Comparison of ENCODE assay signal across 14 cellular contexts in the genomic region with DNA sequence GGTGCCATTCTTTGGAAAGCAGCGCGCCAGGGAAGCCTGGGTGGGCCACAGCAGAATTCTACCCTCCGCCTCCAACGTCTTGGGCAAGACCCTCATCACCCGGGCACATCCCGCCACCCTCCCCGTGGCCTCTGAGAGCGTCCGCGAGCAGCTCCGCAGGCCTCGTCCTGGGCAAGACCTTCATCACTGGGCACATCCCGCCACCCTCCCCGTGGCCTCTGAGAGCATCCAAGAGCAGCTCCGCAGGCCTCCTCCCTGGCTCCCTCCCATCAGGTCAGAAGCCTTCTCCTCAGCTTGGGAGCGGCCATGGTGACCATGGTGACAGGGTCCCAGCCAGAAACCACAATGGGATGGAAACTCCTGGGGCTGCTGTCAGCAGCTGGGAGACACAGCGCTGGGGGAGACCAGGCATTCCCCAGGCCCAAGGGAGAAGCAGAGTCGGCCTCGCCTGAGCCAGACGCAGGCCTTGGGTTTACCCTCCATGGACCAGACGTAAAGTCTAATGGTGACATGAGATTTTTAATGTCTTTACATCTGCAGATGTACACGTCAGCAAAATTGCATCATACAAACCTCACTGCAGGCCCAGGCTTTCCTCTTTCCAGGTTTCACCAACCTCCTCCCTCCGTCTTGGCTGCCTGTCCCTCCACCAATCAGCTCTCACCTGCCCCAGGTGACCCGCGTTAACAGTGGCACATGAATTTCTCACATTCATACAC.
"Had no signal": no experiment of that assay in that cellular context is flagged by ENCODE, and none has a peak within 500 bp of the region (broad histone marks: within the 10 kb centered on the region; RNA-seq: fewer than 3 reads in every experiment).

No MANE protein-coding gene starts in this region.

- H3K4me3 ChIP-seq: breast epithelium, right lobe of liver, SK-N-MC had no signal

- ATAC-seq: activated CD4-positive, alpha-beta T cell treated with anti-CD3 and anti-CD28 coated beads for 36 hours; foreskin keratinocyte; left colon; right lobe of liver had no signal

- H3K27me3 ChIP-seq: foreskin keratinocyte, right lobe of liver had no signal

- H3K36me3 Mint-ChIP-seq: activated naive CD8-positive, alpha-beta T cell; memory B cell had no signal

- H3K4me1 ChIP-seq: breast epithelium, foreskin keratinocyte, right lobe of liver had no signal

- H3K9me3 ChIP-seq: breast epithelium, right lobe of liver had no signal

- H3K36me3 ChIP-seq: breast epithelium, right lobe of liver, WERI-Rb-1 had no signal

- H3K27me3 Mint-ChIP-seq: activated CD4-positive, alpha-beta T cell treated with anti-CD3 and anti-CD28 coated beads for 36 hours; activated naive CD8-positive, alpha-beta T cell had no signal

- H3K4me3 Mint-ChIP-seq: activated CD4-positive, alpha-beta T cell treated with anti-CD3 and anti-CD28 coated beads for 36 hours; activated naive CD8-positive, alpha-beta T cell; memory B cell had no signal

- H3K27ac Mint-ChIP-seq: activated CD4-positive, alpha-beta T cell treated with anti-CD3 and anti-CD28 coated beads for 36 hours; activated naive CD8-positive, alpha-beta T cell; memory B cell had no signal

- H3K9me3 Mint-ChIP-seq: memory B cell had no signal

- H3K4me1 Mint-ChIP-seq: activated CD4-positive, alpha-beta T cell treated with anti-CD3 and anti-CD28 coated beads for 36 hours; memory B cell had no signal

- DNase-seq: activated CD4-positive, alpha-beta T cell treated with anti-CD3 and anti-CD28 coated beads for 36 hours; activated gamma-delta T cell; activated T-cell treated with anti-CD3 and anti-CD28 coated beads, Interleukin-2, amount 50 U/mL, for 1 hour; anterior cingulate cortex; foreskin keratinocyte; left colon; stimulated activated naive CD4-positive, alpha-beta T cell; substantia nigra; WERI-Rb-1 had no signal

- H3K27ac ChIP-seq: breast epithelium, foreskin keratinocyte, right lobe of liver, SK-N-MC, WERI-Rb-1 had no signal
